10 cellular contexts compared by ENCODE assay signal in the genomic region with DNA sequence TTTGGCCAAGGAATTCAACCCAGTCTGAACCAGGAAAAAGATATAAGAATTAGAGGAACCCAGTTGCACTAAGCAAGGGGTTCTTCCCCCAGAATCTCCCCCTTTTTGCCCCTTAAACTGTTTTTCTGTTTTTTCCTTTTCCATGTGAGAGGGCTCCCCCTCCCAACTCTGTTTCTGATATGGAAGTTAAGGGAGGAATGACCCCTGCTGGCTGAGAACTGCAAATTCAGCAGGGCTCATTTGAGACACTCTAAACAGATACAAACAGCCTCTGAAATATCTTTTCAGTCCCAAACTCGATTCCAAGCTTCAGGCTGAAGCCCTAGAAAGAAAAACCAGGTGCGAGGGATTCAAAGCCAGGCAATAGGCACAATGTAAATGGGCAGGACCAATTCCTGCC.
DNase-seq lines count a peak whose midpoint lies in the region; TF ChIP-seq lines count a peak whose summit lies in the region.
"Had no signal": no experiment of that assay in that cellular context is flagged by ENCODE, and none has a peak within 500 bp of the region (broad histone marks: within the 10 kb centered on the region; RNA-seq: fewer than 3 reads in every experiment).

No MANE protein-coding gene starts in this region.

- H3K9ac ChIP-seq in mammary epithelial cell (ENCODE audit: insufficient read depth, low read length) = no peak overlapping the region

- H3K79me2 ChIP-seq in mammary epithelial cell (ENCODE audit: insufficient read depth, low read length) = no peaks in the 10 kb centered on the region

- intact Hi-C loops in mammary epithelial cell (cut with micrococcal nuclease) = loop anchor here (1.0 to 5.0 kb wide), 2 partner anchors 368 to 443 kb away; a partner anchor contains a TSS

- H3K36me3 ChIP-seq in mammary epithelial cell (ENCODE audit: insufficient read depth, low read length) = no peaks in the 10 kb centered on the region
- H3K36me3 ChIP-seq: ovary had no signal

- no peaks in the 10 kb centered on the region for H3K36me3 Mint-ChIP-seq in neural crest cell (ENCODE audit: low read depth)

- no peak overlapping the region for H3K27ac Mint-ChIP-seq in neural crest cell (ENCODE audit: unreplicated experiment)

- no peak overlapping the region for H3K4me2 ChIP-seq in mammary epithelial cell (ENCODE audit: insufficient read depth, low read depth, low read length)

- H2AFZ ChIP-seq in mammary epithelial cell (ENCODE audit: low read depth, low read length) = no peak overlapping the region

- no peaks in the 10 kb centered on the region for H3K4me1 ChIP-seq in mammary epithelial cell (ENCODE audit: insufficient read depth, low read length)
- H3K4me1 ChIP-seq: testis had no signal

- H4K20me1 ChIP-seq in mammary epithelial cell (ENCODE audit: insufficient read depth, low read length) = no peaks in the 10 kb centered on the region

- dilution Hi-C loops in mammary epithelial cell (cut with HindIII; ENCODE audit: low sequenced_read_pairs) = no loop called here

- no peak overlapping the region for H3K27ac ChIP-seq in mammary epithelial cell (ENCODE audit: insufficient read depth, low read depth, low read length)
- H3K27ac ChIP-seq in RWPE1 = no peak overlapping the region
- H3K27ac ChIP-seq: ovary, testis had no signal

- H3K27me3 ChIP-seq in mammary epithelial cell (ENCODE audit: insufficient read depth, low read length) = no peaks in the 10 kb centered on the region
- H3K27me3 ChIP-seq: ovary, testis had no signal

- peak; percentile 26 to 42 for TF ChIP-seq CTCF in mammary epithelial cell (conservative IDR thresholded peaks at IDR 0.05 in 1 of 2, IDR thresholded peaks at IDR 0.05 in 1 of 2; ENCODE audit: extremely low read depth in 1 of 2, insufficient read depth in 1 of 2, low read depth in 1 of 2, low read length in 2 of 2)
- TF ChIP-seq CTCF in neural crest cell (conservative IDR thresholded peaks at IDR 0.05) = peak; percentile 52
- no peak for TF ChIP-seq CTCF in RWPE1 (conservative IDR thresholded peaks at IDR 0.05; ENCODE audit: low read depth)
- TF ChIP-seq CTCF in GM10266 (IDR thresholded peaks at IDR 0.05; ENCODE audit: control insufficient read depth, insufficient read depth, low read depth, missing control alignments) = no peak

- POLR2A ChIA-PET in RWPE1 (lab: Yijun Ruan, JAX; ENCODE audit: low non-redundant PET) = no interaction called here

- H3K4me3 Mint-ChIP-seq in neural crest cell = no peak overlapping the region

- BruUV-seq in mammary epithelial cell (replicated peaks; lab: Mats Ljungman, UMichigan) = no TSS peak

- no peaks in the 10 kb centered on the region for H3K27me3 Mint-ChIP-seq in neural crest cell (ENCODE audit: low read depth)

- H3K4me3 ChIP-seq in mammary epithelial cell (replicated peaks in 1 of 3; ENCODE audit: insufficient read depth in 1 of 3, low read depth in 2 of 3, low read length in 3 of 3) = no peak overlapping the region
- H3K4me3 ChIP-seq: ovary, testis had no signal

- peaks cover 3% of the 10 kb centered on the region for H3K9me3 ChIP-seq in mammary epithelial cell (replicated peaks; ENCODE audit: insufficient read depth, low read length)
- H3K9me3 ChIP-seq: testis had no signal

- peak; percentile 20 for DNase-seq in NCI-H748 (lab: John Stamatoyannopoulos, UW; ENCODE audit: unreplicated experiment)
- no peak for DNase-seq in NCI-H748 treated with DMSO at 0.1 percent for 48 hours (lab: John Stamatoyannopoulos, UW)
- peak; percentile 3 for DNase-seq in LHCN-M2 (ENCODE audit: low read depth)
- peak; percentile 14 for DNase-seq in mammary epithelial cell
- DNase-seq in neural crest cell (ENCODE audit: low read depth, low spot score) = no peak
- no peak for DNase-seq in RWPE1 (ENCODE audit: low spot score)
- DNase-seq in GM10266 (ENCODE audit: extremely low spot score) = no peak
- DNase-seq in pons (ENCODE audit: low spot score) = no peak
- DNase-seq: ovary, testis had no signal

- H3K9me3 Mint-ChIP-seq in neural crest cell = peaks cover 3% of the 10 kb centered on the region

- in situ Hi-C loops in mammary epithelial cell (cut with MboI; ENCODE audit: low sequenced_read_pairs in 2 of 2) = no loop called here

- peaks cover 12% of the 10 kb centered on the region for H3K4me1 Mint-ChIP-seq in neural crest cell

- WGBS in mammary epithelial cell (ENCODE audit: low coverage, missing lambda C conversion rate) = 43% methylated on average over 2 of the region's 2 CpGs

- CTCF ChIA-PET in mammary epithelial cell (lab: Charles Lee; ENCODE audit: low non-redundant PET) = no interaction called here
- CTCF ChIA-PET in RWPE1 (lab: Yijun Ruan, JAX) = no interaction called here

Comparison
In these comparisons a context has a peak if more than half of its experiments do, and no peak if none do; other contexts are left out.
1. DNase-seq: peak in NCI-H748 (single experiment), LHCN-M2 (single experiment) and mammary epithelial cell (single experiment); none in NCI-H748 treated with DMSO at 0.1 percent for 48 hours (single experiment), neural crest cell (single experiment), RWPE1 (single experiment), GM10266 (single experiment) and pons (single experiment).
2. CTCF ChIP-seq: peak in mammary epithelial cell (2 of 2) and neural crest cell (single experiment); none in RWPE1 (single experiment) and GM10266 (single experiment).